Comparison of ENCODE assay signal across 10 cellular contexts in the genomic region with DNA sequence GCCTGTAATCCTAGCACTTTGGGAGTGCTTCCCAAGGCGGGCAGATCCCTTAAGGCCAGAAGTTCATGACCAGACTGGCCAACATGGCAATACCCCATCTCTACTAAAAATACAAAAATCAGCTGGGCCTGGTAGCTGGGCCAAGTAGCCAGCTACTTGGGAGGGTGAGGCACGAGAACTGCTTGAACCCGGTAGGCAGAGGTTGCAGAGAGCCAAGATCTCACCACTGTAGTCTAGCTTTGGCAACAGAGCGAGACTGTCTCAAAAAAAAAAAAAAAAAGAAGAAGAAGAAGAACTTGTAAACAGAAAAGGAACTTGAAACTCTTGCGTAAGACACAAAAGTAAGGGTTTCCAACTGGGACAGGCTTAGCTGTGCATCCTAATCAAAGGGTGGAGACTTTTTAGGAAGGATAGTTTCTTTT. TPM values are rescaled to one million over a fixed set of nuclear protein-coding genes. Genes with fewer than 3 reads are reported as not detected.
A peak's percentile ranks its signal among the peaks of the same experiment; 100 is the strongest.
DNase-seq lines count a peak whose midpoint lies in the region; ATAC-seq, FAIRE-seq and TF ChIP-seq lines count a peak whose summit lies in the region.
"Had no signal": no experiment of that assay in that cellular context is flagged by ENCODE, and none has a peak within 500 bp of the region (broad histone marks: within the 10 kb centered on the region; RNA-seq: fewer than 3 reads in every experiment).

No MANE protein-coding gene starts in this region.

- no peak overlapping the region for H3K9ac ChIP-seq in keratinocyte (ENCODE audit: control insufficient read depth, extremely low read depth, insufficient read depth, low read length)

- H3K27ac ChIP-seq in keratinocyte (ENCODE audit: control insufficient read depth, insufficient read depth, low read length) (no peak overlapping the region), temporal lobe (ENCODE audit: low read depth, low read length) (peak overlapping the region; percentile 28)

- no peaks in the 10 kb centered on the region for H3K27me3 Mint-ChIP-seq in HFFc6 (ENCODE audit: insufficient read depth)
- H3K27me3 Mint-ChIP-seq in activated CD8-positive, alpha-beta T cell treated with anti-CD3 and anti-CD28 coated beads for 36 hours = peaks cover 5% of the 10 kb centered on the region
- peaks cover 20% of the 10 kb centered on the region for H3K27me3 Mint-ChIP-seq in T-helper 2 cell treated with Interferon-gamma antibody and Interleukin-4, amounts not matched to agents 5 μg/mL and 100 μg/mL, for 36 hours (ENCODE audit: low read depth)
- H3K27me3 Mint-ChIP-seq: activated CD4-positive, alpha-beta memory T cell treated with anti-CD3 and anti-CD28 coated beads for 36 hours had no signal

- no peak for FAIRE-seq in keratinocyte (lab: Jason Lieb, UNC)

- no peak overlapping the region for H3K4me2 ChIP-seq in keratinocyte (ENCODE audit: control insufficient read depth, extremely low read depth, insufficient read depth, low read depth, low read length)

- H3K9me1 ChIP-seq in keratinocyte (ENCODE audit: control insufficient read depth, extremely low read depth, insufficient read depth, low read length) = no peaks in the 10 kb centered on the region

- peak overlapping the region; percentile 46 for H2AFZ ChIP-seq in keratinocyte (ENCODE audit: control insufficient read depth, low read length)

- dilution Hi-C loops in keratinocyte (cut with MboI; ENCODE audit: extremely low pct_ligation_motif_present, low sequenced_read_pairs) = no loop called here

- H3K27me3 ChIP-seq in keratinocyte (ENCODE audit: control insufficient read depth, extremely low read depth, insufficient read depth, low read length) = no peaks in the 10 kb centered on the region

- peaks cover 6% of the 10 kb centered on the region for H3K36me3 Mint-ChIP-seq in HFFc6 (ENCODE audit: low read depth)
- peaks cover 5% of the 10 kb centered on the region for H3K36me3 Mint-ChIP-seq in activated CD8-positive, alpha-beta T cell treated with anti-CD3 and anti-CD28 coated beads for 36 hours (ENCODE audit: low read depth)
- peaks cover 6% of the 10 kb centered on the region for H3K36me3 Mint-ChIP-seq in T-helper 2 cell treated with Interferon-gamma antibody and Interleukin-4, amounts not matched to agents 5 μg/mL and 100 μg/mL, for 36 hours (ENCODE audit: low read depth)

- peaks cover 3% of the 10 kb centered on the region for H3K4me1 ChIP-seq in keratinocyte (ENCODE audit: control insufficient read depth, extremely low read depth, insufficient read depth, low read length)

- DNase-seq in HFFc6 (peak; percentile 41), keratinocyte (ENCODE audit: low read depth, low spot score) (no peak), GDM1 (lab: John Stamatoyannopoulos, UW) (no peak), NCI-H146 treated with DMSO at 0.1 percent for 48 hours (lab: John Stamatoyannopoulos, UW; ENCODE audit: unreplicated experiment) (no peak), NCI-H1436 (lab: John Stamatoyannopoulos, UW) (no peak)
- DNase-seq in activated CD8-positive, alpha-beta T cell treated with anti-CD3 and anti-CD28 coated beads for 36 hours = no peak
- no peak for DNase-seq in T-helper 2 cell treated with Interferon-gamma antibody and Interleukin-4, amounts not matched to agents 5 μg/mL and 100 μg/mL, for 36 hours (ENCODE audit: low spot score)
- DNase-seq: activated CD4-positive, alpha-beta memory T cell treated with anti-CD3 and anti-CD28 coated beads for 36 hours; NCI-H1092 had no signal

- H3K4me3 ChIP-seq in keratinocyte (ENCODE audit: control insufficient read depth in 2 of 3, extremely low read depth in 1 of 3, insufficient read depth in 2 of 3, low read depth in 1 of 3, low read length in 3 of 3) = no peak overlapping the region

- no peaks in the 10 kb centered on the region for H3K79me2 ChIP-seq in keratinocyte (ENCODE audit: control insufficient read depth, insufficient read depth, low read length)

- CTCF ChIA-PET in activated CD8-positive, alpha-beta T cell treated with anti-CD3 and anti-CD28 coated beads for 36 hours (lab: Charles Lee) = no interaction called here

- peak overlapping the region; percentile 87 for H3K27ac Mint-ChIP-seq in HFFc6
- H3K27ac Mint-ChIP-seq in activated CD8-positive, alpha-beta T cell treated with anti-CD3 and anti-CD28 coated beads for 36 hours = peak overlapping the region; percentile 54
- H3K27ac Mint-ChIP-seq in T-helper 2 cell treated with Interferon-gamma antibody and Interleukin-4, amounts not matched to agents 5 μg/mL and 100 μg/mL, for 36 hours = no peak overlapping the region
- H3K27ac Mint-ChIP-seq: activated CD4-positive, alpha-beta memory T cell treated with anti-CD3 and anti-CD28 coated beads for 36 hours had no signal

- H3K36me3 ChIP-seq in keratinocyte (ENCODE audit: control insufficient read depth in 2 of 2, extremely low read depth in 1 of 2, insufficient read depth in 2 of 2, low read length in 2 of 2) = no peaks in the 10 kb centered on the region

- H4K20me1 ChIP-seq in keratinocyte (ENCODE audit: control insufficient read depth, extremely low read depth, insufficient read depth, low read length) = no peaks in the 10 kb centered on the region

- peak overlapping the region; percentile 17 for H3K4me3 Mint-ChIP-seq in HFFc6
- H3K4me3 Mint-ChIP-seq in activated CD8-positive, alpha-beta T cell treated with anti-CD3 and anti-CD28 coated beads for 36 hours = no peak overlapping the region
- no peak overlapping the region for H3K4me3 Mint-ChIP-seq in T-helper 2 cell treated with Interferon-gamma antibody and Interleukin-4, amounts not matched to agents 5 μg/mL and 100 μg/mL, for 36 hours
- H3K4me3 Mint-ChIP-seq: activated CD4-positive, alpha-beta memory T cell treated with anti-CD3 and anti-CD28 coated beads for 36 hours had no signal

- H3K9me3 ChIP-seq in keratinocyte (ENCODE audit: control insufficient read depth, low read depth, low read length) = no peaks in the 10 kb centered on the region

- 0 out of 2 replicates have a peak, but pooled peaks cover 5% of the 10 kb centered on the region for H3K9me3 Mint-ChIP-seq in HFFc6
- H3K9me3 Mint-ChIP-seq in activated CD8-positive, alpha-beta T cell treated with anti-CD3 and anti-CD28 coated beads for 36 hours = peaks cover 10% of the 10 kb centered on the region
- H3K9me3 Mint-ChIP-seq in T-helper 2 cell treated with Interferon-gamma antibody and Interleukin-4, amounts not matched to agents 5 μg/mL and 100 μg/mL, for 36 hours = peaks cover 15% of the 10 kb centered on the region

- POLR2A ChIA-PET in activated CD8-positive, alpha-beta T cell treated with anti-CD3 and anti-CD28 coated beads for 36 hours (lab: Charles Lee) = no interaction called here

- TF ChIP-seq CTCF in HFFc6 (IDR thresholded peaks at IDR 0.05) = no peak
- no peak for TF ChIP-seq CTCF in activated CD8-positive, alpha-beta T cell treated with anti-CD3 and anti-CD28 coated beads for 36 hours (IDR thresholded peaks at IDR 0.05)
- no peak for TF ChIP-seq CTCF in keratinocyte (optimal IDR thresholded peaks at IDR 0.05 in 1 of 3, IDR thresholded peaks at IDR 0.05 in 1 of 3, conservative IDR thresholded peaks at IDR 0.05 in 1 of 3; ENCODE audit: extremely low read depth in 1 of 3, insufficient read depth in 2 of 3, low read length in 3 of 3)

- intact Hi-C loops in activated CD8-positive, alpha-beta T cell treated with anti-CD3 and anti-CD28 coated beads for 36 hours (cut with micrococcal nuclease) = no loop called here

- ATAC-seq in activated CD8-positive, alpha-beta T cell treated with anti-CD3 and anti-CD28 coated beads for 36 hours = no peak

- peaks cover 58% of the 10 kb centered on the region for H3K4me1 Mint-ChIP-seq in HFFc6 (ENCODE audit: low read depth)
- H3K4me1 Mint-ChIP-seq in activated CD8-positive, alpha-beta T cell treated with anti-CD3 and anti-CD28 coated beads for 36 hours (ENCODE audit: low read depth) = peaks cover 27% of the 10 kb centered on the region
- H3K4me1 Mint-ChIP-seq in T-helper 2 cell treated with Interferon-gamma antibody and Interleukin-4, amounts not matched to agents 5 μg/mL and 100 μg/mL, for 36 hours (ENCODE audit: low read depth) = peaks cover 10% of the 10 kb centered on the region

RNA-seq across cellular contexts. Expression of gene IFIT2, which starts 5.6 kb away (rescaled TPM):
- total RNA-seq in HFFc6 (2021; fragmentation: NEBNext Ultra II Directional; extraction: Animal tissue kit (Norgen Biotek cat#: 25700)) = 10 to 100 TPM in 5 of 6 experiments, 1 to 10 TPM in 1; 8.7 to 14.1 (median 13.0) TPM
- 10 to 100 TPM; 39.2 to 41.6 TPM for total RNA-seq in activated CD8-positive, alpha-beta T cell treated with anti-CD3 and anti-CD28 coated beads for 36 hours
- polyA plus RNA-seq in keratinocyte = 3.4 to 4.3 TPM (median 3.9 TPM) in 3 replicates
- 1.5 TPM for polyA plus RNA-seq in keratinocyte (2011; ENCODE audit: low read depth)
- polyA plus RNA-seq in keratinocyte (2011; cell fraction: cytosol; rRNA removed) = 2.3 and 3.8 TPM in 2 replicates
- polyA plus RNA-seq in keratinocyte (2011; cell fraction: nucleus; rRNA removed) = 3.8 and 4.4 TPM in 2 replicates
- polyA plus RNA-seq in keratinocyte (2012; ENCODE audit: low replicate concordance) = 1.1 and 3.7 TPM in 2 replicates
- 0.26 to 2.6 TPM (median 1.7 TPM) in 3 replicates for polyA minus RNA-seq in keratinocyte
- polyA minus RNA-seq in keratinocyte (2011; cell fraction: cytosol; rRNA and poly(A)+ RNA removed) = 2.5 TPM
- 2.4 and 3.6 TPM in 2 replicates for polyA minus RNA-seq in keratinocyte (2011; cell fraction: nucleus; rRNA and poly(A)+ RNA removed)
- 2.7 TPM for total RNA-seq in temporal lobe

RNA-seq across cellular contexts. Expression of gene IFIT3, which starts 31.6 kb away (rescaled TPM):
- 10 to 100 TPM; 11.5 to 18.6 (median 18.0) TPM for total RNA-seq in HFFc6 (2021; fragmentation: NEBNext Ultra II Directional; extraction: Animal tissue kit (Norgen Biotek cat#: 25700))
- total RNA-seq in activated CD8-positive, alpha-beta T cell treated with anti-CD3 and anti-CD28 coated beads for 36 hours = 10 to 100 TPM; 20.4 to 21.8 TPM
- polyA plus RNA-seq in keratinocyte = 30.2 to 83.1 TPM (median 42.6 TPM) in 3 replicates
- 1.7 TPM for polyA plus RNA-seq in keratinocyte (2011; ENCODE audit: low read depth)
- polyA plus RNA-seq in keratinocyte (2011; cell fraction: cytosol; rRNA removed) = 22.6 and 33.1 TPM in 2 replicates
- polyA plus RNA-seq in keratinocyte (2011; cell fraction: nucleus; rRNA removed) = 31.4 and 34.0 TPM in 2 replicates
- polyA plus RNA-seq in keratinocyte (2012; ENCODE audit: low replicate concordance) = 0.96 and 57.0 TPM in 2 replicates
- polyA minus RNA-seq in keratinocyte = 3.4 to 22.3 TPM (median 10.7 TPM) in 3 replicates
- 11.7 TPM for polyA minus RNA-seq in keratinocyte (2011; cell fraction: cytosol; rRNA and poly(A)+ RNA removed)
- 9.2 and 19.9 TPM in 2 replicates for polyA minus RNA-seq in keratinocyte (2011; cell fraction: nucleus; rRNA and poly(A)+ RNA removed)
- 4.4 TPM for total RNA-seq in temporal lobe

RNA-seq across cellular contexts. Expression of gene LIPA, which starts 44.7 kb away (rescaled TPM):
- 100 to 1,000 TPM; 108 to 212 (median 122) TPM for total RNA-seq in HFFc6 (2021; fragmentation: NEBNext Ultra II Directional; extraction: Animal tissue kit (Norgen Biotek cat#: 25700))
- total RNA-seq in activated CD8-positive, alpha-beta T cell treated with anti-CD3 and anti-CD28 coated beads for 36 hours = 10 to 100 TPM; 20.4 to 20.7 TPM
- polyA plus RNA-seq in keratinocyte = 105 to 157 TPM (median 156 TPM) in 3 replicates
- polyA plus RNA-seq in keratinocyte (2011; ENCODE audit: low read depth) = 38.8 TPM
- 54.5 and 117 TPM in 2 replicates for polyA plus RNA-seq in keratinocyte (2011; cell fraction: cytosol; rRNA removed)
- polyA plus RNA-seq in keratinocyte (2011; cell fraction: nucleus; rRNA removed) = 281 and 301 TPM in 2 replicates
- polyA plus RNA-seq in keratinocyte (2012; ENCODE audit: low replicate concordance) = 26.2 and 87.7 TPM in 2 replicates
- polyA minus RNA-seq in keratinocyte = 45.2 to 155 TPM (median 148 TPM) in 3 replicates
- polyA minus RNA-seq in keratinocyte (2011; cell fraction: cytosol; rRNA and poly(A)+ RNA removed) = 60.0 TPM
- polyA minus RNA-seq in keratinocyte (2011; cell fraction: nucleus; rRNA and poly(A)+ RNA removed) = 225 and 412 TPM in 2 replicates
- total RNA-seq in temporal lobe = 25.3 TPM
